1 cellular context compared by ENCODE assay signal in the genomic region with DNA sequence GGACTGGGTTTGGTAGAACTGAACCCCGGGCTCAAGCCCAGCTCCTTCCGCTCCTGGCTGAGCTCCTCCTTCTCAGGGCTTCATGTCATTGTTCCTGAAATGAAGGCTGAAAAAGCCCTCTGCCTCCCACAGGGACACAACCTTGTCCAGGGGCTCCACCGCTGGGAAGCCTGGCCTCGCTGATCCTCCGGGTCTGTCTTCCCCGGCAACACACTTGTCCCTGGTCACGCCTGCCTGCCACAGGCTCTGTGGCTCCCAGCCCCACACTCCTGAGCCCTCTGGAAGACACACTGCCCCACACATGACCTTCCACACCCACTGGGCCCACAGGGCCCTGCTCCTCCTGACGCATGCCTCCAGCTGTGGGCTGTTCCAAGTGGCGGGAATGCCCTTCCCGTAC.
TF ChIP-seq lines count a peak whose summit lies in the region.

No MANE protein-coding gene starts in this region.

TF ChIP-seq in GM23338, 12 proteins besides CTCF, POLR2A, EP300 and RAD21:
- TF ChIP-seq STAT1 (IDR thresholded peaks at IDR 0.05; ENCODE audit: unreplicated experiment) (no peak), POLR2AphosphoS5 (IDR thresholded peaks at IDR 0.05; ENCODE audit: low read depth) (no peak), ZNF331 (CRISPR knock-in tag; IDR thresholded peaks at IDR 0.05; ENCODE audit: low read depth) (no peak), JUNB (IDR thresholded peaks at IDR 0.05; ENCODE audit: unreplicated experiment) (no peak), NANOG (IDR thresholded peaks at IDR 0.05; ENCODE audit: borderline replicate concordance) (no peak), EZH2phosphoT487 (IDR thresholded peaks at IDR 0.05; ENCODE audit: unreplicated experiment) (no peak), CREB1 (CRISPR knock-in tag; IDR thresholded peaks at IDR 0.05; ENCODE audit: low read depth) (no peak), ZNF114 (CRISPR knock-in tag; IDR thresholded peaks at IDR 0.05) (no peak), EZH2 (IDR thresholded peaks at IDR 0.05; ENCODE audit: low read depth, unreplicated experiment) (no peak)
- TF ChIP-seq, protein P1, sequence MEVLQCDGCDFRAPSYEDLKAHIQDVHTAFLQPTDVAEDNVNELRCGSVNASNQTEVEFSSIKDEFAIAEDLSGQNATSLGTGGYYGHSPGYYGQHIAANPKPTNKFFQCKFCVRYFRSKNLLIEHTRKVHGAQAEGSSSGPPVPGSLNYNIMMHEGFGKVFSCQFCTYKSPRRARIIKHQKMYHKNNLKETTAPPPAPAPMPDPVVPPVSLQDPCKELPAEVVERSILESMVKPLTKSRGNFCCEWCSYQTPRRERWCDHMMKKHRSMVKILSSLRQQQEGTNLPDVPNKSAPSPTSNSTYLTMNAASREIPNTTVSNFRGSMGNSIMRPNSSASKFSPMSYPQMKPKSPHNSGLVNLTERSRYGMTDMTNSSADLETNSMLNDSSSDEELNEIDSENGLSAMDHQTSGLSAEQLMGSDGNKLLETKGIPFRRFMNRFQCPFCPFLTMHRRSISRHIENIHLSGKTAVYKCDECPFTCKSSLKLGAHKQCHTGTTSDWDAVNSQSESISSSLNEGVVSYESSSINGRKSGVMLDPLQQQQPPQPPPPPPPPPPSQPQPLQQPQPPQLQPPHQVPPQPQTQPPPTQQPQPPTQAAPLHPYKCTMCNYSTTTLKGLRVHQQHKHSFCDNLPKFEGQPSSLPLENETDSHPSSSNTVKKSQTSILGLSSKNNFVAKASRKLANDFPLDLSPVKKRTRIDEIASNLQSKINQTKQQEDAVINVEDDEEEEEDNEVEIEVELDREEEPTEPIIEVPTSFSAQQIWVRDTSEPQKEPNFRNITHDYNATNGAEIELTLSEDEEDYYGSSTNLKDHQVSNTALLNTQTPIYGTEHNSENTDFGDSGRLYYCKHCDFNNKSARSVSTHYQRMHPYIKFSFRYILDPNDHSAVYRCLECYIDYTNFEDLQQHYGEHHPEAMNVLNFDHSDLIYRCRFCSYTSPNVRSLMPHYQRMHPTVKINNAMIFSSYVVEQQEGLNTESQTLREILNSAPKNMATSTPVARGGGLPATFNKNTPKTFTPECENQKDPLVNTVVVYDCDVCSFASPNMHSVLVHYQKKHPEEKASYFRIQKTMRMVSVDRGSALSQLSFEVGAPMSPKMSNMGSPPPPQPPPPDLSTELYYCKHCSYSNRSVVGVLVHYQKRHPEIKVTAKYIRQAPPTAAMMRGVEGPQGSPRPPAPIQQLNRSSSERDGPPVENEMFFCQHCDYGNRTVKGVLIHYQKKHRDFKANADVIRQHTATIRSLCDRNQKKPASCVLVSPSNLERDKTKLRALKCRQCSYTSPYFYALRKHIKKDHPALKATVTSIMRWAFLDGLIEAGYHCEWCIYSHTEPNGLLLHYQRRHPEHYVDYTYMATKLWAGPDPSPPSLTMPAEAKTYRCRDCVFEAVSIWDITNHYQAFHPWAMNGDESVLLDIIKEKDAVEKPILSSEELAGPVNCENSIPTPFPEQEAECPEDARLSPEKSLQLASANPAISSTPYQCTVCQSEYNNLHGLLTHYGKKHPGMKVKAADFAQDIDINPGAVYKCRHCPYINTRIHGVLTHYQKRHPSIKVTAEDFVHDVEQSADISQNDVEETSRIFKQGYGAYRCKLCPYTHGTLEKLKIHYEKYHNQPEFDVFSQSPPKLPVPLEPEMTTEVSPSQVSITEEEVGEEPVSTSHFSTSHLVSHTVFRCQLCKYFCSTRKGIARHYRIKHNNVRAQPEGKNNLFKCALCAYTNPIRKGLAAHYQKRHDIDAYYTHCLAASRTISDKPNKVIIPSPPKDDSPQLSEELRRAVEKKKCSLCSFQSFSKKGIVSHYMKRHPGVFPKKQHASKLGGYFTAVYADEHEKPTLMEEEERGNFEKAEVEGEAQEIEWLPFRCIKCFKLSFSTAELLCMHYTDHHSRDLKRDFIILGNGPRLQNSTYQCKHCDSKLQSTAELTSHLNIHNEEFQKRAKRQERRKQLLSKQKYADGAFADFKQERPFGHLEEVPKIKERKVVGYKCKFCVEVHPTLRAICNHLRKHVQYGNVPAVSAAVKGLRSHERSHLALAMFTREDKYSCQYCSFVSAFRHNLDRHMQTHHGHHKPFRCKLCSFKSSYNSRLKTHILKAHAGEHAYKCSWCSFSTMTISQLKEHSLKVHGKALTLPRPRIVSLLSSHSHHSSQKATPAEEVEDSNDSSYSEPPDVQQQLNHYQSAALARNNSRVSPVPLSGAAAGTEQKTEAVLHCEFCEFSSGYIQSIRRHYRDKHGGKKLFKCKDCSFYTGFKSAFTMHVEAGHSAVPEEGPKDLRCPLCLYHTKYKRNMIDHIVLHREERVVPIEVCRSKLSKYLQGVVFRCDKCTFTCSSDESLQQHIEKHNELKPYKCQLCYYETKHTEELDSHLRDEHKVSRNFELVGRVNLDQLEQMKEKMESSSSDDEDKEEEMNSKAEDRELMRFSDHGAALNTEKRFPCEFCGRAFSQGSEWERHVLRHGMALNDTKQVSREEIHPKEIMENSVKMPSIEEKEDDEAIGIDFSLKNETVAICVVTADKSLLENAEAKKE (CRISPR knock-in tag; IDR thresholded peaks at IDR 0.05), result no peak
- TF ChIP-seq, protein P2, sequence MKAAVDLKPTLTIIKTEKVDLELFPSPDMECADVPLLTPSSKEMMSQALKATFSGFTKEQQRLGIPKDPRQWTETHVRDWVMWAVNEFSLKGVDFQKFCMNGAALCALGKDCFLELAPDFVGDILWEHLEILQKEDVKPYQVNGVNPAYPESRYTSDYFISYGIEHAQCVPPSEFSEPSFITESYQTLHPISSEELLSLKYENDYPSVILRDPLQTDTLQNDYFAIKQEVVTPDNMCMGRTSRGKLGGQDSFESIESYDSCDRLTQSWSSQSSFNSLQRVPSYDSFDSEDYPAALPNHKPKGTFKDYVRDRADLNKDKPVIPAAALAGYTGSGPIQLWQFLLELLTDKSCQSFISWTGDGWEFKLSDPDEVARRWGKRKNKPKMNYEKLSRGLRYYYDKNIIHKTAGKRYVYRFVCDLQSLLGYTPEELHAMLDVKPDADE (IDR thresholded peaks at IDR 0.05), result no peak
